ENCODE assay signal across 8 cellular contexts in genomic region chr12:6613776-6614512, GRCh38. TPM values are rescaled to one million over a fixed set of nuclear protein-coding genes. Genes with fewer than 3 reads are reported as not detected.
DNase-seq lines count a peak whose midpoint lies in the region; ATAC-seq and TF ChIP-seq lines count a peak whose summit lies in the region.

No MANE protein-coding gene starts in this region.

- H3K27me3 Mint-ChIP-seq in activated T-helper 17 cell treated with anti-CD3 and anti-CD28 coated beads, Interleukin-2, amount 50 U/mL, for 72 hours, result no peaks in the 10 kb centered on the region

- H3K79me2 ChIP-seq in fibroblast of lung (ENCODE audit: control insufficient read depth, insufficient read depth, low read length), result no peaks in the 10 kb centered on the region

- 10 to 11% methylated on average over 4 to 16 of the region's 21 CpGs for WGBS in transverse colon (ENCODE audit: low coverage in 1 of 2), 2 donors

- no peaks in the 10 kb centered on the region for H4K20me1 ChIP-seq in fibroblast of lung (ENCODE audit: control insufficient read depth, extremely low read depth, insufficient read depth, low read length)

- TF ChIP-seq POLR2A in transverse colon (IDR thresholded peaks at IDR 0.05), result peak; percentile 60

- TF ChIP-seq CTCF in fibroblast of lung (conservative IDR thresholded peaks at IDR 0.05 in 1 of 2, IDR thresholded peaks at IDR 0.05 in 1 of 2; ENCODE audit: low read depth in 1 of 2, low read length in 2 of 2) (peak in 1 of 2 donors; percentile 4), transverse colon (IDR thresholded peaks at IDR 0.05) (peak in 1 of 5 experiments; percentile 1)

- H3K9me3 ChIP-seq in fibroblast of lung (ENCODE audit: control insufficient read depth, insufficient read depth, low read depth, low read length) (no peaks in the 10 kb centered on the region), mucosa of rectum (ENCODE audit: control insufficient read depth in 2 of 2, low read length in 2 of 2) (no peaks in the 10 kb centered on the region), transverse colon (no peaks in the 10 kb centered on the region)

- no peaks in the 10 kb centered on the region for H3K36me3 Mint-ChIP-seq in activated T-helper 17 cell treated with anti-CD3 and anti-CD28 coated beads, Interleukin-2, amount 50 U/mL, for 72 hours (ENCODE audit: low read depth)

- peaks cover 12% of the 10 kb centered on the region for H3K4me1 ChIP-seq in fibroblast of lung (ENCODE audit: control insufficient read depth, extremely low read depth, insufficient read depth, low read length)
- H3K4me1 ChIP-seq in mucosa of rectum (ENCODE audit: control insufficient read depth in 2 of 2, insufficient read depth in 2 of 2, low read length in 2 of 2), result peaks cover 30% of the 10 kb centered on the region in 2 donors
- peaks cover 27 to 42% (median 29%) of the 10 kb centered on the region in 4 donors for H3K4me1 ChIP-seq in transverse colon

- no peak overlapping the region for H3K4me3 ChIP-seq in fibroblast of lung (replicated peaks in 1 of 4; ENCODE audit: control extremely low read depth in 1 of 4, insufficient read depth in 1 of 4, low read depth in 3 of 4, low read length in 4 of 4)
- peak overlapping the region in 1 of 2 donors; percentile 26 for H3K4me3 ChIP-seq in mucosa of rectum (ENCODE audit: low read length in 2 of 2)
- H3K4me3 ChIP-seq in transverse colon, result peak overlapping the region in 1 of 4 donors; percentile 15

- peak; percentile 96 for DNase-seq in Caki2 (ENCODE audit: low read depth)
- DNase-seq in HS-27A (ENCODE audit: low read depth), result peak; percentile 97
- DNase-seq in NCI-H748 treated with DMSO at 0.1 percent for 48 hours (lab: John Stamatoyannopoulos, UW), result peak; percentile 92
- DNase-seq in fibroblast of lung (ENCODE audit: low read depth in 2 of 2), result peak; percentile 97 to 100
- peak; percentile 90 for DNase-seq in transverse colon

- no peaks in the 10 kb centered on the region for H3K9me3 Mint-ChIP-seq in activated T-helper 17 cell treated with anti-CD3 and anti-CD28 coated beads, Interleukin-2, amount 50 U/mL, for 72 hours

- H3K27ac Mint-ChIP-seq in activated T-helper 17 cell treated with anti-CD3 and anti-CD28 coated beads, Interleukin-2, amount 50 U/mL, for 72 hours, result peak overlapping the region; percentile 68

- in situ Hi-C loops in Caki2 (cut with HindIII; ENCODE audit: low pct_unique_long_range_greater_than_20kb, low sequenced_read_pairs) (no loop called here), transverse colon (cut with MboI; ENCODE audit: low pct_ligation_motif_present in 1 of 4, low pct_unique_long_range_greater_than_20kb in 1 of 4, low sequenced_read_pairs in 3 of 4) (no loop called here)

- H3K27me3 ChIP-seq in fibroblast of lung (ENCODE audit: control insufficient read depth, insufficient read depth, low read length) (no peaks in the 10 kb centered on the region), mucosa of rectum (ENCODE audit: control insufficient read depth in 2 of 2, insufficient read depth in 2 of 2, low read length in 2 of 2) (no peaks in the 10 kb centered on the region), transverse colon (no peaks in the 10 kb centered on the region)

- TF ChIP-seq EP300 in transverse colon (IDR thresholded peaks at IDR 0.05; ENCODE audit: low read depth), result no peak

- H3K36me3 ChIP-seq in fibroblast of lung (ENCODE audit: control insufficient read depth, insufficient read depth, low read length), result no peaks in the 10 kb centered on the region
- peaks cover 0 to 5% of the 10 kb centered on the region in 2 donors for H3K36me3 ChIP-seq in mucosa of rectum (ENCODE audit: control insufficient read depth in 2 of 2, insufficient read depth in 2 of 2, low read length in 2 of 2)
- H3K36me3 ChIP-seq in transverse colon, result no peaks in the 10 kb centered on the region

- H3K4me1 Mint-ChIP-seq in activated T-helper 17 cell treated with anti-CD3 and anti-CD28 coated beads, Interleukin-2, amount 50 U/mL, for 72 hours, result peaks cover 21% of the 10 kb centered on the region

- ATAC-seq in activated T-helper 17 cell treated with anti-CD3 and anti-CD28 coated beads, Interleukin-2, amount 50 U/mL, for 72 hours (replicated peaks), result peak; percentile 25
- ATAC-seq in HG02870 (IDR thresholded peaks at IDR 0.05; ENCODE audit: unreplicated experiment), result no peak

- no peak overlapping the region for H3K4me3 Mint-ChIP-seq in activated T-helper 17 cell treated with anti-CD3 and anti-CD28 coated beads, Interleukin-2, amount 50 U/mL, for 72 hours

- peak overlapping the region; percentile 79 for H2AFZ ChIP-seq in fibroblast of lung (ENCODE audit: low read length)

- intact Hi-C loops in transverse colon (cut with DNase I; ENCODE audit: low total_unique reads), result loop anchor here (10.0 kb wide), 2 partner anchors 51 to 161 kb away; partner anchors contain the start of genes ING4 and LAG3

- H3K9ac ChIP-seq in fibroblast of lung (ENCODE audit: insufficient read depth, low read length) (no peak overlapping the region), mucosa of rectum (ENCODE audit: low read depth in 1 of 2, low read length in 2 of 2) (peak overlapping the region; percentile 17 to 67)

- H3K27ac ChIP-seq in fibroblast of lung (ENCODE audit: insufficient read depth, low read length), result peak overlapping the region; percentile 41
- peak overlapping the region; percentile 95 to 96 for H3K27ac ChIP-seq in mucosa of rectum (ENCODE audit: low read depth in 2 of 2, low read length in 2 of 2)
- peak overlapping the region; percentile 90 to 97 (median 92) for H3K27ac ChIP-seq in transverse colon

- H3K4me2 ChIP-seq in fibroblast of lung (ENCODE audit: extremely low read depth, insufficient read depth, low read length), result peak overlapping the region; percentile 52

RNA-seq across cellular contexts. Expression of gene CHD4, which starts 6.8 kb away (rescaled TPM):
- 122 and 157 TPM in 2 replicates for total RNA-seq in Caki2 (2014; rRNA removed; shearing (Covaris generic); ENCODE audit: low replicate concordance)
- 100 to 1,000 TPM; 267 to 285 TPM for total RNA-seq in activated T-helper 17 cell treated with anti-CD3 and anti-CD28 coated beads, Interleukin-2, amount 50 U/mL, for 72 hours
- total RNA-seq in fibroblast of lung (241 and 256 TPM in 2 replicates), transverse colon (100 to 1,000 TPM; 142 to 165 (median 154) TPM)
- polyA plus RNA-seq in fibroblast of lung, result 76.1 and 96.0 TPM in 2 replicates
- polyA plus RNA-seq in fibroblast of lung (2012), result 118 and 120 TPM in 2 replicates
- 323 and 390 TPM in 2 replicates for polyA minus RNA-seq in fibroblast of lung (ENCODE audit: low replicate concordance)

RNA-seq across cellular contexts. Expression of gene LPAR5, which starts 21.8 kb away (rescaled TPM):
- not detected in 2 replicates for total RNA-seq in Caki2 (2014; rRNA removed; shearing (Covaris generic); ENCODE audit: low replicate concordance)
- 1 to 10 TPM; 3.1 to 4.5 TPM for total RNA-seq in activated T-helper 17 cell treated with anti-CD3 and anti-CD28 coated beads, Interleukin-2, amount 50 U/mL, for 72 hours
- total RNA-seq in fibroblast of lung, result not detected in 2 replicates
- polyA plus RNA-seq in fibroblast of lung, result 0.02 and 0.07 TPM in 2 replicates
- polyA plus RNA-seq in fibroblast of lung (2012), result 0.10 TPM in 1 of 2 replicates, not detected in the other
- polyA minus RNA-seq in fibroblast of lung (ENCODE audit: low replicate concordance), result not detected in 2 replicates
- total RNA-seq in transverse colon, result 10 to 100 TPM; 27.9 to 50.1 (median 30.2) TPM

RNA-seq across cellular contexts. Expression of gene ACRBP, which starts 33.3 kb away (rescaled TPM):
- 1.9 TPM in 1 of 2 replicates, not detected in the other for total RNA-seq in Caki2 (2014; rRNA removed; shearing (Covaris generic); ENCODE audit: low replicate concordance)
- 1 to 10 TPM in 1 of 2 donors, under 1 TPM in 1; 0.78 to 2.6 TPM for total RNA-seq in activated T-helper 17 cell treated with anti-CD3 and anti-CD28 coated beads, Interleukin-2, amount 50 U/mL, for 72 hours
- total RNA-seq in fibroblast of lung (under 0.01 and 0.33 TPM in 2 replicates), transverse colon (1 to 10 TPM in 3 of 4 donors, not detected in 1; 2.2 to 2.9 (median 2.7) TPM)
- polyA plus RNA-seq in fibroblast of lung, result 0.50 and 0.72 TPM in 2 replicates
- 0.29 and 0.37 TPM in 2 replicates for polyA plus RNA-seq in fibroblast of lung (2012)
- polyA minus RNA-seq in fibroblast of lung (ENCODE audit: low replicate concordance), result 1.3 TPM in 1 of 2 replicates, not detected in the other

RNA-seq across cellular contexts. Expression of gene NOP2, which starts 45.9 kb away (rescaled TPM):
- 24.8 and 56.0 TPM in 2 replicates for total RNA-seq in Caki2 (2014; rRNA removed; shearing (Covaris generic); ENCODE audit: low replicate concordance)
- 100 to 1,000 TPM in 1 of 2 donors, 10 to 100 TPM in 1; 61.6 to 133 TPM for total RNA-seq in activated T-helper 17 cell treated with anti-CD3 and anti-CD28 coated beads, Interleukin-2, amount 50 U/mL, for 72 hours
- total RNA-seq in fibroblast of lung, result 11.7 and 13.9 TPM in 2 replicates
- polyA plus RNA-seq in fibroblast of lung, result 26.1 and 47.8 TPM in 2 replicates
- 18.6 and 34.5 TPM in 2 replicates for polyA plus RNA-seq in fibroblast of lung (2012)
- 77.1 and 94.1 TPM in 2 replicates for polyA minus RNA-seq in fibroblast of lung (ENCODE audit: low replicate concordance)
- total RNA-seq in transverse colon, result 100 to 1,000 TPM in 1 of 4 donors, 10 to 100 TPM in 3; 12.8 to 167 (median 30.5) TPM

RNA-seq across cellular contexts. Expression of gene ING4, which starts 49.0 kb away (rescaled TPM):
- total RNA-seq in Caki2 (2014; rRNA removed; shearing (Covaris generic); ENCODE audit: low replicate concordance), result 23.2 and 35.3 TPM in 2 replicates
- total RNA-seq in activated T-helper 17 cell treated with anti-CD3 and anti-CD28 coated beads, Interleukin-2, amount 50 U/mL, for 72 hours, result 10 to 100 TPM; 13.4 to 25.6 TPM
- 30.3 and 36.0 TPM in 2 replicates for total RNA-seq in fibroblast of lung
- polyA plus RNA-seq in fibroblast of lung, result 31.1 and 47.1 TPM in 2 replicates
- 17.5 and 29.5 TPM in 2 replicates for polyA plus RNA-seq in fibroblast of lung (2012)
- polyA minus RNA-seq in fibroblast of lung (ENCODE audit: low replicate concordance), result 9.0 and 20.0 TPM in 2 replicates
- 100 to 1,000 TPM in 1 of 4 donors, 10 to 100 TPM in 3; 41.8 to 165 (median 56.6) TPM for total RNA-seq in transverse colon

Comparison
In these comparisons a context has a peak if more than half of its experiments do, and no peak if none do; other contexts are left out.
1. H3K27ac ChIP-seq: peak in every context shown above with its lines; median percentile 96 in mucosa of rectum; 92 in transverse colon; 41 in fibroblast of lung.
2. RNA of gene LPAR5, which starts 21.8 kb away (total RNA-seq): 27.9 to 50.1 TPM in transverse colon; 3.1 to 4.5 TPM in activated T-helper 17 cell treated with anti-CD3 and anti-CD28 coated beads, Interleukin-2, amount 50 U/mL, for 72 hours, not detected in Caki2 and not detected in fibroblast of lung; every median in the first group is over 4 times any median in the second.
3. Peak in every context shown above with its lines, with median percentiles within 50 percentile points of each other: DNase-seq.